30 cellular contexts compared by ENCODE assay signal in the genomic region with DNA sequence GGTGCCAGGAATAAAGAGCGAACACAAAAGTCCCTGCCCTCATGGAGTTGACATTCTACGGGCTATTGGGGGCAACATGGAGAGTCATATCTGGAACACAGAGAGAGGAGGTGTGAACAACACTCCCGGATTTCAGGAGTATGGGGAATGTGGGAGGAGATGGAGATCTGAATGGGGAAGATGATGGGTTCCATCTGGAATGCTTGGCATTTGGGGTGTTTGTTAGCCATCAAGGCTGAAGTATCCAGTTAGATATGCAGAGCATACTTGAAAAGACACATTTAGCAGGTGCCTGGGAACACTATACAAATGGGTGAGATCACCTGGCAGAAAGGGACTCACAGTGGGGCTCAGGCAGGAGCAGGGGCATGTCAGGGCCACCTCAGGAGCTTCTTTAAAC.
DNase-seq lines count a peak whose midpoint lies in the region; ATAC-seq, FAIRE-seq and TF ChIP-seq lines count a peak whose summit lies in the region.
"Had no signal": no experiment of that assay in that cellular context is flagged by ENCODE, and none has a peak within 500 bp of the region (broad histone marks: within the 10 kb centered on the region; RNA-seq: fewer than 3 reads in every experiment).

No MANE protein-coding gene starts in this region.

- no peaks in the 10 kb centered on the region for H3K4me1 Mint-ChIP-seq in activated T-helper 17 cell treated with anti-CD3 and anti-CD28 coated beads, Interleukin-2, amount 50 U/mL, for 72 hours

- intact Hi-C loops in upper lobe of right lung (cut with DNase I), result no loop called here

- H3K36me3 Mint-ChIP-seq in activated T-helper 17 cell treated with anti-CD3 and anti-CD28 coated beads, Interleukin-2, amount 50 U/mL, for 72 hours (ENCODE audit: low read depth), result no peaks in the 10 kb centered on the region

- peaks cover 5% of the 10 kb centered on the region for H3K9me3 Mint-ChIP-seq in activated T-helper 17 cell treated with anti-CD3 and anti-CD28 coated beads, Interleukin-2, amount 50 U/mL, for 72 hours
- H3K9me3 Mint-ChIP-seq: CD4-positive, alpha-beta T cell; HFFc6 had no signal

- H3K4me3 Mint-ChIP-seq in activated T-helper 17 cell treated with anti-CD3 and anti-CD28 coated beads, Interleukin-2, amount 50 U/mL, for 72 hours, result no peak overlapping the region
- H3K4me3 Mint-ChIP-seq: CD4-positive, alpha-beta T cell; HFFc6 had no signal

- H3K27me3 Mint-ChIP-seq in activated T-helper 17 cell treated with anti-CD3 and anti-CD28 coated beads, Interleukin-2, amount 50 U/mL, for 72 hours, result peaks cover 10% of the 10 kb centered on the region

- H3K27ac Mint-ChIP-seq in activated T-helper 17 cell treated with anti-CD3 and anti-CD28 coated beads, Interleukin-2, amount 50 U/mL, for 72 hours, result no peak overlapping the region
- H3K27ac Mint-ChIP-seq: CD4-positive, alpha-beta T cell; HFFc6 had no signal

- no peak overlapping the region for H3K4me3 ChIP-seq in upper lobe of right lung
- H3K4me3 ChIP-seq: BLaER1 treated with 17β-estradiol and CSF1 and Interleukin-3, amounts not matched to agents 10 nM and 100 nM; GM23248; HAP-1; PC-9; SJSA1 had no signal

- H3K27me3 ChIP-seq in upper lobe of right lung, result no peaks in the 10 kb centered on the region
- H3K27me3 ChIP-seq: BLaER1 treated with 17β-estradiol and CSF1 and Interleukin-3, amounts not matched to agents 10 nM and 100 nM; SJSA1 had no signal

- FAIRE-seq in GM19239 (lab: Jason Lieb, UNC), result no peak
- FAIRE-seq: D721Med, GM12891 had no signal

- no peak overlapping the region for H3K27ac ChIP-seq in upper lobe of right lung
- H3K27ac ChIP-seq: BLaER1 treated with 17β-estradiol and CSF1 and Interleukin-3, amounts not matched to agents 10 nM and 100 nM; GM23248; PC-9; SJSA1 had no signal

- ATAC-seq in upper lobe of right lung (peak; percentile 16), GM19023 (IDR thresholded peaks at IDR 0.05; ENCODE audit: unreplicated experiment) (no peak)
- no peak for ATAC-seq in activated T-helper 17 cell treated with anti-CD3 and anti-CD28 coated beads, Interleukin-2, amount 50 U/mL, for 72 hours (replicated peaks)

- H3K9me3 ChIP-seq in upper lobe of right lung, result no peaks in the 10 kb centered on the region
- H3K9me3 ChIP-seq: BLaER1 treated with 17β-estradiol and CSF1 and Interleukin-3, amounts not matched to agents 10 nM and 100 nM; HAP-1; SJSA1 had no signal

- DNase-seq in AG08395 (ENCODE audit: low spot score), result peak; percentile 31
- DNase-seq in M059J (ENCODE audit: low read depth), result peak; percentile 22
- peak; percentile 5 for DNase-seq in iPS-NIHi7 (ENCODE audit: extremely low spot score)
- DNase-seq in upper lobe of right lung, result no peak
- no peak for DNase-seq in GM19239 (ENCODE audit: insufficient read length, low spot score)
- DNase-seq: 8988T; AML-193; CD4-positive, alpha-beta T cell; DMS53; GDM1; GM23248; HFFc6; IMR-90; KG1; MM.1S; NCI-H1048; NCI-H1417; NCI-H1694; NCI-H2029 treated with DMSO at 0.1 percent for 48 hours; NCI-H526 treated with DMSO at 0.1 percent for 48 hours; Right ventricle myocardium superior; RPMI8226 had no signal

- H3K4me1 ChIP-seq in upper lobe of right lung, result no peaks in the 10 kb centered on the region
- H3K4me1 ChIP-seq: BLaER1 treated with 17β-estradiol and CSF1 and Interleukin-3, amounts not matched to agents 10 nM and 100 nM; HAP-1 had no signal

- H3K36me3 ChIP-seq in upper lobe of right lung, result no peaks in the 10 kb centered on the region
- H3K36me3 ChIP-seq: BLaER1 treated with 17β-estradiol and CSF1 and Interleukin-3, amounts not matched to agents 10 nM and 100 nM; HAP-1; SJSA1 had no signal

- no peak for TF ChIP-seq CTCF in upper lobe of right lung (IDR thresholded peaks at IDR 0.05)

Comparison
In these comparisons a context has a peak if more than half of its experiments do, and no peak if none do; other contexts are left out.
1. DNase-seq: peak in AG08395 (single experiment), M059J (single experiment) and iPS-NIHi7 (single experiment); none in upper lobe of right lung (single experiment) and GM19239 (single experiment).